ENCODE assay signal across 8 cellular contexts in genomic region chr4:16289872-16290554, GRCh38.
DNase-seq lines count a peak whose midpoint lies in the region; ATAC-seq and TF ChIP-seq lines count a peak whose summit lies in the region.

No MANE protein-coding gene starts in this region.

- peaks cover 0 to 2% (median 2%) of the 10 kb centered on the region in 5 donors for H3K9me3 Mint-ChIP-seq in CD8-positive, alpha-beta memory T cell

- H3K9me3 ChIP-seq in A673 (ENCODE audit: low read depth, low read length, poor library complexity, severe bottlenecking) (no peaks in the 10 kb centered on the region), upper lobe of right lung (no peaks in the 10 kb centered on the region)
- H3K9me3 ChIP-seq in CD8-positive, alpha-beta memory T cell (ENCODE audit: low read length): no peaks in the 10 kb centered on the region

- BruUV-seq in A673 (replicated peaks; lab: Mats Ljungman, UMichigan): no TSS peak

- H3K27ac ChIP-seq in A673 (ENCODE audit: low read depth, low read length, poor library complexity, severe bottlenecking) (peak overlapping the region; percentile 56), upper lobe of right lung (no peak overlapping the region)
- H3K27ac ChIP-seq in CD8-positive, alpha-beta memory T cell (ENCODE audit: low read depth, low read length): no peak overlapping the region

- H3K36me3 ChIP-seq in A673 (ENCODE audit: insufficient read depth, low read length, poor library complexity, severe bottlenecking) (no peaks in the 10 kb centered on the region), upper lobe of right lung (no peaks in the 10 kb centered on the region)
- H3K36me3 ChIP-seq in CD8-positive, alpha-beta memory T cell (ENCODE audit: insufficient read depth, low read length): no peaks in the 10 kb centered on the region

- peaks cover 0 to 2% (median 0%) of the 10 kb centered on the region in 3 donors for H3K36me3 Mint-ChIP-seq in CD8-positive, alpha-beta memory T cell

- TF ChIP-seq CTCF in A673 (conservative IDR thresholded peaks at IDR 0.05; ENCODE audit: low read depth, low read length) (peak; percentile 71), astrocyte of the spinal cord (IDR thresholded peaks at IDR 0.05; ENCODE audit: low read depth, low read length) (peak; percentile 48), upper lobe of right lung (IDR thresholded peaks at IDR 0.05) (peak; percentile 71)

- CTCF ChIA-PET in A673 (lab: Charles Lee): no interaction called here
- CTCF ChIA-PET in CD8-positive, alpha-beta memory T cell (lab: Charles Lee): interaction anchor here (1.1 to 1.7 kb wide), 3 partner anchors 8 to 1182 kb away, joined by 4 to 7 read pairs (median 4); no protein-coding TSS in a partner anchor

- H3K27ac Mint-ChIP-seq in CD8-positive, alpha-beta memory T cell: no peak overlapping the region

- ATAC-seq in upper lobe of right lung (peak; percentile 37), HG02852 (IDR thresholded peaks at IDR 0.05; ENCODE audit: unreplicated experiment) (no peak)

- DNase-seq in A673 (ENCODE audit: low spot score): peak; percentile 86
- peak; percentile 50 for DNase-seq in GM03348 (ENCODE audit: low spot score)
- peak; percentile 14 for DNase-seq in NCI-H146 treated with DMSO at 0.1 percent for 48 hours (lab: John Stamatoyannopoulos, UW; ENCODE audit: unreplicated experiment)
- DNase-seq in astrocyte of the spinal cord (ENCODE audit: low read depth, low spot score): peak; percentile 52
- peak; percentile 75 for DNase-seq in left kidney (ENCODE audit: low read depth, low spot score)
- DNase-seq in upper lobe of right lung: no peak
- no peak for DNase-seq in CD8-positive, alpha-beta memory T cell

- peaks cover 4 to 5% (median 5%) of the 10 kb centered on the region in 3 donors for H3K4me1 Mint-ChIP-seq in CD8-positive, alpha-beta memory T cell

- intact Hi-C loops in A673 (cut with micrococcal nuclease; ENCODE audit: unreplicated experiment) (loop anchor here (1.0 to 10.0 kb wide), 9 partner anchors 92 to 1182 kb away; no protein-coding TSS in a partner anchor), upper lobe of right lung (cut with DNase I) (loop anchor here (10.0 kb wide), 1 partner anchor 155 kb away; no protein-coding TSS in a partner anchor)

- H3K4me3 Mint-ChIP-seq in CD8-positive, alpha-beta memory T cell: peak overlapping the region in 2 of 7 donors; percentile 9 to 11

- POLR2A ChIA-PET in A673 (lab: Charles Lee; ENCODE audit: low non-redundant PET): interaction anchor here (0.6 kb wide), 1 partner anchor 177 kb away, joined by 3 read pairs; no protein-coding TSS in a partner anchor
- POLR2A ChIA-PET in CD8-positive, alpha-beta memory T cell (lab: Charles Lee): no interaction called here

- H3K27me3 Mint-ChIP-seq in CD8-positive, alpha-beta memory T cell: peaks cover 6 to 31% of the 10 kb centered on the region in 2 donors

- H3K27me3 ChIP-seq in A673 (replicated peaks; ENCODE audit: insufficient read depth, low read depth, low read length, poor library complexity) (no peaks in the 10 kb centered on the region), upper lobe of right lung (no peaks in the 10 kb centered on the region)
- H3K27me3 ChIP-seq in CD8-positive, alpha-beta memory T cell (ENCODE audit: insufficient read depth, low read length, poor library complexity, severe bottlenecking): no peaks in the 10 kb centered on the region

- H3K4me1 ChIP-seq in A673 (ENCODE audit: insufficient read depth, low read length, poor library complexity, severe bottlenecking) (peaks cover 23% of the 10 kb centered on the region), upper lobe of right lung (peaks cover 9% of the 10 kb centered on the region)
- H3K4me1 ChIP-seq in CD8-positive, alpha-beta memory T cell (ENCODE audit: insufficient read depth, low read length): no peaks in the 10 kb centered on the region

- in situ Hi-C loops in astrocyte of the spinal cord (cut with HindIII; ENCODE audit: low sequenced_read_pairs): no loop called here

- H3K4me3 ChIP-seq in A673 (ENCODE audit: low read depth, low read length, poor library complexity, severe bottlenecking): peak overlapping the region; percentile 18
- no peak overlapping the region for H3K4me3 ChIP-seq in astrocyte of the spinal cord (ENCODE audit: low read depth, low read length)
- H3K4me3 ChIP-seq in upper lobe of right lung: no peak overlapping the region
- no peak overlapping the region for H3K4me3 ChIP-seq in CD8-positive, alpha-beta memory T cell (ENCODE audit: low read length)

Comparison
In these comparisons a context has a peak if more than half of its experiments do, and no peak if none do; other contexts are left out.
1. DNase-seq: peak in A673 (single experiment), GM03348 (single experiment), NCI-H146 treated with DMSO at 0.1 percent for 48 hours (single experiment), astrocyte of the spinal cord (single experiment) and left kidney (single experiment); none in upper lobe of right lung (single experiment) and CD8-positive, alpha-beta memory T cell (0 of 5).
2. Peak in every context shown above with its lines, with median percentiles within 50 percentile points of each other: CTCF ChIP-seq.